In the genomic region with DNA sequence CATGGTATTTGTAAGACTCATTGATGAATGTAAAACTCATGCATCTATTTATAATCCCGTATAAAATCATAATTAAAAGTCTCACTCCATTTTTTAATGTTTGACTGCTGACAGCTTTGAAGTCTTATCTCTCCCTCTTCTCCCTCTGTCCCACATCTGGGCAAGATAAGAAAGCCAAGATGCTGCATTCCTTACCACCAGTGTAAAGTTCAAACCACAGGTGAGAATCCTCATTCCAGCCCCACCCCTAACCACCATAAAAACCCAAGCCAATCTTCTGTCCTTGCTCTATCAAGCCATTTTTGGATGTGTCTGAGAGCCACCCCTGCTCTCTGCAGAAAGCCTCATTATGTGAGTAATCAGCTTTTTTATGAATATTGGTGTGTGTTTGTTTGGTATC, we compare ENCODE assay signal across 24 cellular contexts.
"Had no signal": no experiment of that assay in that cellular context is flagged by ENCODE, and none has a peak within 500 bp of the region (broad histone marks: within the 10 kb centered on the region; RNA-seq: fewer than 3 reads in every experiment).

No MANE protein-coding gene starts in this region.

- H3K4me1 ChIP-seq: breast epithelium, left lung, thyroid gland had no signal

- DNase-seq: activated CD4-positive, alpha-beta T cell treated with anti-CD3 and anti-CD28 coated beads, Interleukin-2, amount 50 U/mL, for 4 hours; activated CD8-positive, alpha-beta memory T cell treated with anti-CD3 and anti-CD28 coated beads for 24 hours; activated CD8-positive, alpha-beta memory T cell treated with anti-CD3 and anti-CD28 coated beads, Interleukin-2, amount 50 U/mL, for 4 hours; activated naive CD4-positive, alpha-beta T cell; activated T-cell treated with anti-CD3 and anti-CD28 coated beads, Interleukin-2, amount 50 U/mL, for 24 hours; amniotic stem cell; cerebellar nuclear complex; effector CD4-positive, alpha-beta T cell; kidney; left lung; natural killer cell; retina; stimulated activated CD4-positive, alpha-beta T cell treated with anti-CD3 and anti-CD28 coated beads, Interleukin-4, amount 100 ng/mL, for 24 hours; substantia nigra; T-cell; thyroid gland had no signal

- H3K27me3 Mint-ChIP-seq: activated naive CD8-positive, alpha-beta T cell; progenitor cell of endocrine pancreas; stimulated activated naive CD8-positive, alpha-beta T cell treated with anti-CD3 and anti-CD28 coated beads, Interleukin-15, Interleukin-2, amounts not matched to agents 100 ng/mL and 50 ng/mL, for 24 hours had no signal

- H3K27me3 ChIP-seq: left lung, thyroid gland had no signal

- H3K9me3 ChIP-seq: breast epithelium, left lung, thyroid gland had no signal

- H3K4me3 Mint-ChIP-seq: activated naive CD8-positive, alpha-beta T cell; activated T-cell treated with anti-CD3 and anti-CD28 coated beads, Interleukin-2, amount 50 U/mL, for 24 hours; natural killer cell; stimulated activated naive CD8-positive, alpha-beta T cell treated with anti-CD3 and anti-CD28 coated beads, Interleukin-15, Interleukin-2, amounts not matched to agents 100 ng/mL and 50 ng/mL, for 24 hours; T-cell; T-helper 2 cell treated with Interferon-gamma antibody and Interleukin-4, amounts not matched to agents 5 μg/mL and 100 μg/mL, for 36 hours had no signal

- H3K27ac Mint-ChIP-seq: activated naive CD8-positive, alpha-beta T cell; activated T-cell treated with anti-CD3 and anti-CD28 coated beads, Interleukin-2, amount 50 U/mL, for 24 hours; activated T-helper 2 cell treated with anti-CD3 and anti-CD28 coated beads, Interferon-gamma antibody, Interleukin-2, Interleukin-4, amounts not matched to agents 10 μg/mL and 5 μg/mL and 100 μg/mL, durations not matched to agents 14 hours and 24 hours and 36 hours; progenitor cell of endocrine pancreas; stimulated activated naive CD8-positive, alpha-beta T cell treated with anti-CD3 and anti-CD28 coated beads, Interleukin-15, Interleukin-2, amounts not matched to agents 100 ng/mL and 50 ng/mL, for 24 hours; T-helper 2 cell treated with Interferon-gamma antibody and Interleukin-4, amounts not matched to agents 5 μg/mL and 100 μg/mL, for 36 hours had no signal

- FAIRE-seq: endometrium had no signal

- H3K9me3 Mint-ChIP-seq: activated T-cell treated with anti-CD3 and anti-CD28 coated beads, Interleukin-2, amount 50 U/mL, for 24 hours; activated T-helper 2 cell treated with anti-CD3 and anti-CD28 coated beads, Interferon-gamma antibody, Interleukin-2, Interleukin-4, amounts not matched to agents 10 μg/mL and 5 μg/mL and 100 μg/mL, durations not matched to agents 14 hours and 24 hours and 36 hours; natural killer cell; stimulated activated naive CD8-positive, alpha-beta T cell treated with anti-CD3 and anti-CD28 coated beads, Interleukin-15, Interleukin-2, amounts not matched to agents 100 ng/mL and 50 ng/mL, for 24 hours; T-helper 2 cell treated with Interferon-gamma antibody and Interleukin-4, amounts not matched to agents 5 μg/mL and 100 μg/mL, for 36 hours had no signal

- ATAC-seq: left lung, natural killer cell, T-cell had no signal

- H3K36me3 Mint-ChIP-seq: natural killer cell had no signal

- H3K4me3 ChIP-seq: breast epithelium, left lung, lung, thyroid gland had no signal

- H3K27ac ChIP-seq: breast epithelium, left lung, thyroid gland had no signal

- H3K36me3 ChIP-seq: breast epithelium, left lung, thyroid gland had no signal
